Comparison of ENCODE assay signal across 7 cellular contexts in genomic region chr3:88031543-88032148, GRCh38. TPM values are rescaled to one million over a fixed set of nuclear protein-coding genes. Genes with fewer than 3 reads are reported as not detected.
DNase-seq lines count a peak whose midpoint lies in the region; ATAC-seq and TF ChIP-seq lines count a peak whose summit lies in the region.

No MANE protein-coding gene starts in this region.

- H3K27ac ChIP-seq in esophagus (ENCODE audit: low read depth in 2 of 2, low read length in 1 of 2): peak overlapping the region; percentile 29 to 30
- peak overlapping the region; percentile 50 for H3K27ac ChIP-seq in neutrophil

- H3K4me3 Mint-ChIP-seq in nephron progenitor cell: no peak overlapping the region

- H3K4me1 ChIP-seq in esophagus (ENCODE audit: control insufficient read depth in 2 of 2, insufficient read depth in 2 of 2, low read length in 1 of 2) (no peaks in the 10 kb centered on the region), neutrophil (ENCODE audit: control insufficient read depth in 1 of 2, insufficient read depth in 1 of 2, low read depth in 1 of 2, low read length in 1 of 2) (peaks cover 23 to 39% of the 10 kb centered on the region in 2 experiments)

- no peak overlapping the region for H3K27ac Mint-ChIP-seq in nephron progenitor cell

- H3K9me3 Mint-ChIP-seq in nephron progenitor cell: peaks cover 23% of the 10 kb centered on the region

- no peaks in the 10 kb centered on the region for H3K36me3 ChIP-seq in esophagus (ENCODE audit: control insufficient read depth in 2 of 2, insufficient read depth in 2 of 2, low read length in 1 of 2)
- H3K36me3 ChIP-seq in neutrophil: no peaks in the 10 kb centered on the region

- WGBS in esophagus, 2 donors: 16 to 18% methylated on average over 2 of the region's 2 CpGs

- H3K27me3 ChIP-seq in esophagus (ENCODE audit: control insufficient read depth in 1 of 2, insufficient read depth in 2 of 2, low read length in 2 of 2) (no peaks in the 10 kb centered on the region), neutrophil (no peaks in the 10 kb centered on the region)

- H3K4me3 ChIP-seq in esophagus (ENCODE audit: low read depth in 1 of 2, low read length in 2 of 2) (peak overlapping the region in 1 of 2 donors; percentile 59), neutrophil (ENCODE audit: low read depth in 1 of 2, low read length in 1 of 2) (peak overlapping the region; percentile 52 to 57)

- H3K9me3 ChIP-seq in esophagus (ENCODE audit: control insufficient read depth in 2 of 2, insufficient read depth in 1 of 2, low read depth in 1 of 2, low read length in 1 of 2) (no peaks in the 10 kb centered on the region), neutrophil (no peaks in the 10 kb centered on the region)

- no peaks in the 10 kb centered on the region for H3K36me3 Mint-ChIP-seq in nephron progenitor cell (ENCODE audit: low read depth)

- DNase-seq in GM03348 (ENCODE audit: low spot score) (peak; percentile 27), SW480 (ENCODE audit: low spot score) (peak; percentile 71), nephron progenitor cell (no peak)

- H3K4me1 Mint-ChIP-seq in nephron progenitor cell: no peaks in the 10 kb centered on the region

- H3K27me3 Mint-ChIP-seq in nephron progenitor cell (ENCODE audit: low read depth, poor library complexity): no peaks in the 10 kb centered on the region

- ATAC-seq in GM19455 (IDR thresholded peaks at IDR 0.05; ENCODE audit: unreplicated experiment): peak; percentile 73
- peak; percentile 81 for ATAC-seq in HG03457 (IDR thresholded peaks at IDR 0.05; ENCODE audit: unreplicated experiment)

- TF ChIP-seq CTCF in neutrophil (IDR thresholded peaks at IDR 0.05) (no peak), nephron progenitor cell (IDR thresholded peaks at IDR 0.05) (no peak)

RNA-seq across cellular contexts. Expression of gene CGGBP1, which starts 27.2 kb away (rescaled TPM):
- polyA plus RNA-seq in esophagus: 10 to 100 TPM; 17.7 to 24.9 TPM

RNA-seq across cellular contexts. Expression of gene ZNF654, which starts 27.4 kb away (rescaled TPM):
- polyA plus RNA-seq in esophagus: 1 to 10 TPM; 4.3 to 4.8 TPM
